ENCODE assay signal across 17 cellular contexts in genomic region chr1:33005812-33006465, GRCh38. TPM values are rescaled to one million over a fixed set of nuclear protein-coding genes. Genes with fewer than 3 reads are reported as not detected.
A peak's percentile ranks its signal among the peaks of the same experiment; 100 is the strongest.
DNase-seq lines count a peak whose midpoint lies in the region; ATAC-seq, FAIRE-seq and TF ChIP-seq lines count a peak whose summit lies in the region.
"Had no signal": no experiment of that assay in that cellular context is flagged by ENCODE, and none has a peak within 500 bp of the region (broad histone marks: within the 10 kb centered on the region; RNA-seq: fewer than 3 reads in every experiment).

No MANE protein-coding gene starts in this region.

- in situ Hi-C loops in K562 (cut with MboI) = no loop called here

- CTCF ChIA-PET in activated naive CD4-positive, alpha-beta T cell treated with anti-CD3 and anti-CD28 coated beads, Interleukin-2, amount 10 ng/mL, durations not matched to agents 7 days and 5 days (lab: Charles Lee) = interaction anchor here (0.6 to 3.4 kb wide), 9 partner anchors 12 to 80 kb away, joined by 3 to 26 read pairs (median 6); partner anchors contain the start of gene RNF19B
- CTCF ChIA-PET in K562 (lab: Yijun Ruan, JAX; ENCODE audit: low intra/inter-chr PET ratio) = interaction anchor here (2.0 to 3.5 kb wide), 3 partner anchors 73 to 129 kb away, joined by 11 to 20 read pairs (median 18); no protein-coding TSS in a partner anchor

- H3K9me1 ChIP-seq in K562 (ENCODE audit: control insufficient read depth, insufficient read depth, low read length) = peaks cover 7% of the 10 kb centered on the region

- intact Hi-C loops in K562 (cut with micrococcal nuclease) (loop anchor here (2.0 to 5.0 kb wide), 2 partner anchors 44 to 73 kb away; partner anchors contain the start of gene RNF19B), stomach (cut with DNase I; ENCODE audit: low total_unique reads) (loop anchor here (10.0 kb wide), 1 partner anchor 71 kb away; no protein-coding TSS in a partner anchor)

- FAIRE-seq in K562 (lab: Jason Lieb, UNC) = no peak
- FAIRE-seq: colon had no signal

- WGBS in K562 (ENCODE audit: insufficient coverage, low coverage, missing lambda C conversion rate) = 70% methylated on average over 9 of the region's 9 CpGs
- WGBS in stomach, 5 donors = 29 to 66% (median 43%) methylated on average over 8 to 9 of the region's 9 CpGs

- H3K4me2 ChIP-seq in K562 (ENCODE audit: insufficient read depth, low read length) = no peak overlapping the region

- H4K20me1 ChIP-seq in K562 (replicated peaks; ENCODE audit: control insufficient read depth, insufficient read depth, low read length) = peaks cover 68% of the 10 kb centered on the region

- H3K4me3 ChIP-seq in K562 (no peak overlapping the region), stomach (no peak overlapping the region)

- H3K4me1 Mint-ChIP-seq in activated naive CD4-positive, alpha-beta T cell treated with anti-CD3 and anti-CD28 coated beads, Interleukin-2, amount 10 ng/mL, durations not matched to agents 7 days and 5 days = peaks cover under 1% of the 10 kb centered on the region

- no peak for TF ChIP-seq RAD21 in K562 (CRISPR knock-in tag; conservative IDR thresholded peaks at IDR 0.05 in 1 of 2, IDR thresholded peaks at IDR 0.05 in 1 of 2)

- H3K27me3 ChIP-seq in K562 (ENCODE audit: control insufficient read depth in 2 of 2, insufficient read depth in 2 of 2, low read length in 2 of 2) (no peaks in the 10 kb centered on the region), stomach (no peaks in the 10 kb centered on the region)

- H3K9me3 ChIP-seq in K562 (replicated peaks; ENCODE audit: control insufficient read depth, insufficient read depth, low read depth, low read length) (no peaks in the 10 kb centered on the region), stomach (no peaks in the 10 kb centered on the region)

- ATAC-seq in activated naive CD4-positive, alpha-beta T cell treated with anti-CD3 and anti-CD28 coated beads, Interleukin-2, amount 50 U/mL, for 72 hours = no peak
- ATAC-seq in K562 (no peak), left lobe of liver (peak; percentile 40), HG03354 (IDR thresholded peaks at IDR 0.05; ENCODE audit: poor library complexity, severe bottlenecking, unreplicated experiment) (no peak), GM19324 (IDR thresholded peaks at IDR 0.05; ENCODE audit: low FRiP score, unreplicated experiment) (no peak)
- ATAC-seq: esophagus mucosa; naive thymus-derived CD4-positive, alpha-beta T cell had no signal

- H3K27ac ChIP-seq in K562 (ENCODE audit: extremely low read depth, low read depth, low read length) = no peak overlapping the region
- peak overlapping the region; percentile 72 to 84 (median 77) for H3K27ac ChIP-seq in stomach

- peak overlapping the region; percentile 77 to 83 for H3K27ac Mint-ChIP-seq in activated naive CD4-positive, alpha-beta T cell treated with anti-CD3 and anti-CD28 coated beads, Interleukin-2, amount 50 U/mL, for 72 hours
- no peak overlapping the region for H3K27ac Mint-ChIP-seq in activated naive CD4-positive, alpha-beta T cell treated with anti-CD3 and anti-CD28 coated beads, Interleukin-2, amount 10 ng/mL, durations not matched to agents 7 days and 5 days
- H3K27ac Mint-ChIP-seq: activated naive CD8-positive, alpha-beta T cell treated with anti-CD3 and anti-CD28 coated beads, Interleukin-2, amount 10 ng/mL, durations not matched to agents 7 days and 5 days had no signal

- DNase-seq in activated naive CD4-positive, alpha-beta T cell treated with anti-CD3 and anti-CD28 coated beads, Interleukin-2, amount 50 U/mL, for 72 hours (ENCODE audit: low spot score in 2 of 2) = no peak
- no peak for DNase-seq in activated naive CD4-positive, alpha-beta T cell treated with anti-CD3 and anti-CD28 coated beads, Interleukin-2, amount 10 ng/mL, durations not matched to agents 7 days and 5 days
- no peak for DNase-seq in K562 (ENCODE audit: extremely low read depth in 1 of 4, low spot score in 3 of 4)
- DNase-seq in left lobe of liver (ENCODE audit: low spot score) = no peak
- peak; percentile 33 for DNase-seq in stomach
- no peak for DNase-seq in NCI-H2029 treated with DMSO at 0.1 percent for 48 hours (lab: John Stamatoyannopoulos, UW)
- DNase-seq: activated naive CD8-positive, alpha-beta T cell treated with anti-CD3 and anti-CD28 coated beads, Interleukin-2, amount 10 ng/mL, durations not matched to agents 7 days and 5 days; hippocampal formation; naive thymus-derived CD4-positive, alpha-beta T cell; NCI-H1105; right cardiac atrium; SIG-M5; stimulated activated CD4-positive, alpha-beta T cell treated with anti-CD3 and anti-CD28 coated beads, Interleukin-4, amount 100 ng/mL, for 1 hour had no signal

- H2AFZ ChIP-seq in K562 (ENCODE audit: low read depth, low read length) = no peak overlapping the region

- H3K4me1 ChIP-seq in K562 (replicated peaks in 1 of 2; ENCODE audit: control insufficient read depth in 2 of 2, insufficient read depth in 2 of 2, low read length in 2 of 2) (peaks cover 7 to 64% of the 10 kb centered on the region in 2 experiments), stomach (peaks cover 43 to 66% (median 53%) of the 10 kb centered on the region in 4 donors)

- no TSS peak for BruUV-seq in K562 (replicated peaks; lab: Mats Ljungman, UMichigan)

- H3K36me3 ChIP-seq in K562 (ENCODE audit: control insufficient read depth, insufficient read depth, low read length) (peaks cover 68% of the 10 kb centered on the region), stomach (peaks cover 7 to 20% (median 12%) of the 10 kb centered on the region in 4 donors)

- no peak overlapping the region for H3K4me3 Mint-ChIP-seq in activated naive CD4-positive, alpha-beta T cell treated with anti-CD3 and anti-CD28 coated beads, Interleukin-2, amount 10 ng/mL, durations not matched to agents 7 days and 5 days
- H3K4me3 Mint-ChIP-seq: activated naive CD8-positive, alpha-beta T cell treated with anti-CD3 and anti-CD28 coated beads, Interleukin-2, amount 10 ng/mL, durations not matched to agents 7 days and 5 days; naive thymus-derived CD4-positive, alpha-beta T cell had no signal

- peaks cover 3% of the 10 kb centered on the region; the same call in 2 of the 3 replicates for H3K79me2 ChIP-seq in K562 (ENCODE audit: control insufficient read depth, insufficient read depth, low read length)

- peaks cover 11 to 23% of the 10 kb centered on the region in 2 donors for H3K36me3 Mint-ChIP-seq in activated naive CD4-positive, alpha-beta T cell treated with anti-CD3 and anti-CD28 coated beads, Interleukin-2, amount 50 U/mL, for 72 hours
- peaks cover 22% of the 10 kb centered on the region for H3K36me3 Mint-ChIP-seq in activated naive CD4-positive, alpha-beta T cell treated with anti-CD3 and anti-CD28 coated beads, Interleukin-2, amount 10 ng/mL, durations not matched to agents 7 days and 5 days

- no peaks in the 10 kb centered on the region for H3K9me3 Mint-ChIP-seq in activated naive CD4-positive, alpha-beta T cell treated with anti-CD3 and anti-CD28 coated beads, Interleukin-2, amount 50 U/mL, for 72 hours
- no peaks in the 10 kb centered on the region for H3K9me3 Mint-ChIP-seq in activated naive CD4-positive, alpha-beta T cell treated with anti-CD3 and anti-CD28 coated beads, Interleukin-2, amount 10 ng/mL, durations not matched to agents 7 days and 5 days
- H3K9me3 Mint-ChIP-seq: activated naive CD8-positive, alpha-beta T cell treated with anti-CD3 and anti-CD28 coated beads, Interleukin-2, amount 10 ng/mL, durations not matched to agents 7 days and 5 days; naive thymus-derived CD4-positive, alpha-beta T cell had no signal

- no peak overlapping the region for H3K9ac ChIP-seq in K562 (ENCODE audit: insufficient read depth in 1 of 2, low read depth in 2 of 2, low read length in 2 of 2)

- TF ChIP-seq EP300 in K562 (IDR thresholded peaks at IDR 0.05; ENCODE audit: low read length) (no peak), stomach (IDR thresholded peaks at IDR 0.05) (no peak)

- POLR2A ChIA-PET in K562 (lab: Yijun Ruan, JAX) = interaction anchor here (0.7 to 8.3 kb wide), 10 partner anchors 10 to 116 kb away, joined by 3 to 95 read pairs (median 4); partner anchors contain the start of gene RNF19B

- no peaks in the 10 kb centered on the region for H3K27me3 Mint-ChIP-seq in activated naive CD4-positive, alpha-beta T cell treated with anti-CD3 and anti-CD28 coated beads, Interleukin-2, amount 10 ng/mL, durations not matched to agents 7 days and 5 days
- H3K27me3 Mint-ChIP-seq: activated naive CD8-positive, alpha-beta T cell treated with anti-CD3 and anti-CD28 coated beads, Interleukin-2, amount 10 ng/mL, durations not matched to agents 7 days and 5 days; naive thymus-derived CD4-positive, alpha-beta T cell had no signal

- TF ChIP-seq POLR2A in K562 (conservative IDR thresholded peaks at IDR 0.05) = no peak
- TF ChIP-seq POLR2A in stomach (IDR thresholded peaks at IDR 0.05) = no peak

- TF ChIP-seq CTCF in K562 (IDR thresholded peaks at IDR 0.05 in 2 of 3, conservative IDR thresholded peaks at IDR 0.05 in 1 of 3; ENCODE audit: insufficient read depth in 2 of 3, low read depth in 1 of 3, low read length in 3 of 3) = no peak
- TF ChIP-seq CTCF in stomach (IDR thresholded peaks at IDR 0.05) = peak in 1 of 7 experiments; percentile 8

RNA-seq across cellular contexts. Expression of gene AK2, which starts 30.7 kb away (rescaled TPM):
- total RNA-seq in activated naive CD4-positive, alpha-beta T cell treated with anti-CD3 and anti-CD28 coated beads, Interleukin-2, amount 50 U/mL, for 72 hours = 100 to 1,000 TPM; 257 to 425 TPM
- 308 and 373 TPM in 2 replicates for total RNA-seq in K562 (2011; cell fraction: chromatin; rRNA removed; ENCODE audit: low replicate concordance)
- total RNA-seq in K562 (2011; cell fraction: nucleolus; rRNA removed) = 190 and 213 TPM in 2 replicates
- total RNA-seq in K562 (2011; cell fraction: nucleoplasm; rRNA removed) = 283 and 338 TPM in 2 replicates
- total RNA-seq in K562 (2014; rRNA removed) (349 and 444 TPM in 2 replicates), K562 (2014; rRNA removed; fragmentation: Illumina TruSeq; extraction: Trizol) (456 and 483 TPM in 2 replicates), K562 (2015; rRNA removed; fragmentation: Illumina TruSeq; extraction: Trizol) (490 and 510 TPM in 2 replicates), K562 (2021) (509 and 517 TPM in 2 replicates), left lobe of liver (120 TPM), stomach (100 to 1,000 TPM in 4 of 5 donors, 10 to 100 TPM in 1; 71.0 to 263 (median 124) TPM)
- polyA plus RNA-seq in K562 (2011; rRNA removed) (447 and 549 TPM in 2 replicates), K562 (2014; fragmentation: Illumina TruSeq; extraction: Trizol) (802 and 1,050 TPM in 2 replicates), K562 (2014; fragmentation: Nextera tagmentation; extraction: Ambion mirVana) (100 to 1,000 TPM; 105 to 140 TPM), K562 (2014; rRNA removed) (512 and 577 TPM in 2 replicates), stomach (100 to 1,000 TPM in 2 of 3 donors, 10 to 100 TPM in 1; 98.8 to 129 (median 107) TPM)
- 383 and 522 TPM in 2 replicates for polyA plus RNA-seq in K562 (2011; cell fraction: cytosol; rRNA removed)
- polyA plus RNA-seq in K562 (2011; cell fraction: nucleus; rRNA removed) = 310 and 377 TPM in 2 replicates
- polyA plus RNA-seq in K562 (2012) = 354 and 451 TPM in 2 replicates
- polyA minus RNA-seq in K562 (2011; rRNA and poly(A)+ RNA removed) = 247 and 258 TPM in 2 replicates
- polyA minus RNA-seq in K562 (2011; cell fraction: cytosol; rRNA and poly(A)+ RNA removed) = 169 and 177 TPM in 2 replicates
- 101 and 183 TPM in 2 replicates for polyA minus RNA-seq in K562 (2011; cell fraction: nucleus; rRNA and poly(A)+ RNA removed)

RNA-seq across cellular contexts. Expression of gene RNF19B, which starts 41.3 kb away (rescaled TPM):
- 10 to 100 TPM; 11.5 to 31.6 TPM for total RNA-seq in activated naive CD4-positive, alpha-beta T cell treated with anti-CD3 and anti-CD28 coated beads, Interleukin-2, amount 50 U/mL, for 72 hours
- total RNA-seq in K562 (2011; cell fraction: chromatin; rRNA removed; ENCODE audit: low replicate concordance) = 7.2 and 10.6 TPM in 2 replicates
- 7.9 and 11.3 TPM in 2 replicates for total RNA-seq in K562 (2011; cell fraction: nucleolus; rRNA removed)
- total RNA-seq in K562 (2011; cell fraction: nucleoplasm; rRNA removed) = 6.7 and 7.8 TPM in 2 replicates
- total RNA-seq in K562 (2014; rRNA removed) = 9.6 and 11.8 TPM in 2 replicates
- total RNA-seq in K562 (2014; rRNA removed; fragmentation: Illumina TruSeq; extraction: Trizol) = 9.1 and 10.2 TPM in 2 replicates
- total RNA-seq in K562 (2015; rRNA removed; fragmentation: Illumina TruSeq; extraction: Trizol) = 10.5 and 10.9 TPM in 2 replicates
- total RNA-seq in K562 (2021) = 14.9 TPM in 2 replicates
- 10.2 and 14.3 TPM in 2 replicates for polyA plus RNA-seq in K562 (2011; rRNA removed)
- 9.9 and 11.1 TPM in 2 replicates for polyA plus RNA-seq in K562 (2011; cell fraction: cytosol; rRNA removed)
- 5.4 and 6.0 TPM in 2 replicates for polyA plus RNA-seq in K562 (2011; cell fraction: nucleus; rRNA removed)
- polyA plus RNA-seq in K562 (2012) = 12.3 and 15.2 TPM in 2 replicates
- 14.1 and 14.6 TPM in 2 replicates for polyA plus RNA-seq in K562 (2014; fragmentation: Illumina TruSeq; extraction: Trizol)
- polyA plus RNA-seq in K562 (2014; fragmentation: Nextera tagmentation; extraction: Ambion mirVana) = 1 to 10 TPM; 2.6 to 2.8 TPM
- polyA plus RNA-seq in K562 (2014; rRNA removed) = 10.1 and 11.6 TPM in 2 replicates
- 18.7 and 25.2 TPM in 2 replicates for polyA minus RNA-seq in K562 (2011; rRNA and poly(A)+ RNA removed)
- 7.8 and 11.6 TPM in 2 replicates for polyA minus RNA-seq in K562 (2011; cell fraction: cytosol; rRNA and poly(A)+ RNA removed)
- polyA minus RNA-seq in K562 (2011; cell fraction: nucleus; rRNA and poly(A)+ RNA removed) = 4.7 and 7.8 TPM in 2 replicates
- 6.6 TPM for total RNA-seq in left lobe of liver
- 10 to 100 TPM in 3 of 5 donors, 1 to 10 TPM in 1, under 1 TPM in 1; 0.58 to 29.5 (median 10.3) TPM for total RNA-seq in stomach
- 10 to 100 TPM in 1 of 3 donors, 1 to 10 TPM in 2; 9.1 to 10.4 (median 9.1) TPM for polyA plus RNA-seq in stomach
